Comparison of ENCODE assay signal across 29 cellular contexts in the genomic region with DNA sequence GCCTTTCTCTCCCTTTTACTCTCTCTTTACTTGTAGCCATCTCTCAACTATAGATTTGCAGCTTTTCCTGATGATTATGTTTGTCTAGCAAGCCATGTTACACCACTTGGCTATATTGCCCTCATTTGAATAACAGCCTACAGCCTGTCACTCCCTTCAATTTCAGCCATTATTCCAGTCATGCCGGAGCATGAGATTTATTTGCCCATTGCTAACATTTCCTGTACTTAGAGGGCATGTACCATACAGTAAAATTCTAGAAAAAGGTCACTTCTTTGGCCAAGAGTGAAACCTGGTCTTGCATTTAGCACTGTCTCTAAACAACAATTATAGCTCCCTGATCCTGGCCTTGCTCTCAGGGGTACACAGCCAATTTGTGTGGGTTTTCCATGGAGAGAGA.
"Had no signal": no experiment of that assay in that cellular context is flagged by ENCODE, and none has a peak within 500 bp of the region (broad histone marks: within the 10 kb centered on the region; RNA-seq: fewer than 3 reads in every experiment).

No MANE protein-coding gene starts in this region.

- H3K27me3 Mint-ChIP-seq: activated CD4-positive, alpha-beta T cell treated with anti-CD3 and anti-CD28 coated beads, Interleukin-2, amount 10 ng/mL, durations not matched to agents 24 days and 14 days had no signal

- H3K27me3 ChIP-seq: ascending aorta, cardiac muscle cell, SJCRH30 had no signal

- H3K27ac Mint-ChIP-seq: activated CD4-positive, alpha-beta T cell treated with anti-CD3 and anti-CD28 coated beads, Interleukin-2, amount 10 ng/mL, durations not matched to agents 24 days and 14 days; activated CD8-positive, alpha-beta T cell treated with anti-CD3 and anti-CD28 coated beads for 36 hours; activated naive CD4-positive, alpha-beta T cell treated with anti-CD3 and anti-CD28 coated beads, Interleukin-2, amount 50 U/mL, for 24 hours; activated naive CD8-positive, alpha-beta T cell treated with anti-CD3 and anti-CD28 coated beads, Interleukin-2, amount 10 ng/mL, durations not matched to agents 7 days and 5 days; activated T-cell treated with anti-CD3 and anti-CD28 coated beads, Interleukin-2, amount 50 U/mL, for 24 hours; activated T-helper 2 cell treated with anti-CD3 and anti-CD28 coated beads, Interferon-gamma antibody, Interleukin-2, Interleukin-4, amounts not matched to agents 10 μg/mL and 5 μg/mL and 100 μg/mL, durations not matched to agents 14 hours and 24 hours and 36 hours had no signal

- H3K4me2 ChIP-seq: KMS-11 had no signal

- H3K36me3 Mint-ChIP-seq: activated naive CD4-positive, alpha-beta T cell treated with anti-CD3 and anti-CD28 coated beads, Interleukin-2, amount 50 U/mL, for 24 hours; activated naive CD8-positive, alpha-beta T cell treated with anti-CD3 and anti-CD28 coated beads, Interleukin-2, amount 10 ng/mL, durations not matched to agents 7 days and 5 days had no signal

- H3K4me1 Mint-ChIP-seq: activated CD4-positive, alpha-beta T cell treated with anti-CD3 and anti-CD28 coated beads, Interleukin-2, amount 10 ng/mL, durations not matched to agents 24 days and 14 days; activated naive CD4-positive, alpha-beta T cell treated with anti-CD3 and anti-CD28 coated beads, Interleukin-2, amount 50 U/mL, for 24 hours; activated naive CD8-positive, alpha-beta T cell treated with anti-CD3 and anti-CD28 coated beads, Interleukin-2, amount 10 ng/mL, durations not matched to agents 7 days and 5 days; central memory CD8-positive, alpha-beta T cell had no signal

- H3K4me3 Mint-ChIP-seq: activated CD4-positive, alpha-beta T cell treated with anti-CD3 and anti-CD28 coated beads, Interleukin-2, amount 10 ng/mL, durations not matched to agents 24 days and 14 days; activated CD8-positive, alpha-beta T cell treated with anti-CD3 and anti-CD28 coated beads for 36 hours; activated naive CD4-positive, alpha-beta T cell treated with anti-CD3 and anti-CD28 coated beads, Interleukin-2, amount 50 U/mL, for 24 hours; activated naive CD8-positive, alpha-beta T cell treated with anti-CD3 and anti-CD28 coated beads, Interleukin-2, amount 10 ng/mL, durations not matched to agents 7 days and 5 days; activated T-cell treated with anti-CD3 and anti-CD28 coated beads, Interleukin-2, amount 50 U/mL, for 24 hours; central memory CD8-positive, alpha-beta T cell had no signal

- ATAC-seq: activated CD8-positive, alpha-beta T cell treated with anti-CD3 and anti-CD28 coated beads for 36 hours; Panc1 had no signal

- H3K9me3 Mint-ChIP-seq: activated CD4-positive, alpha-beta T cell treated with anti-CD3 and anti-CD28 coated beads, Interleukin-2, amount 10 ng/mL, durations not matched to agents 24 days and 14 days had no signal

- H3K9ac ChIP-seq: KMS-11 had no signal

- DNase-seq: activated CD4-positive, alpha-beta T cell treated with anti-CD3 and anti-CD28 coated beads, Interleukin-2, amount 10 ng/mL, durations not matched to agents 24 days and 14 days; activated CD4-positive, alpha-beta T cell treated with anti-CD3 and anti-CD28 coated beads, Interleukin-2, amount 50 U/mL, for 4 hours; activated CD8-positive, alpha-beta T cell treated with anti-CD3 and anti-CD28 coated beads for 36 hours; activated gamma-delta T cell; activated naive CD4-positive, alpha-beta T cell treated with Interleukin-2 at 50 U/mL for 16 hours; activated naive CD8-positive, alpha-beta T cell treated with anti-CD3 and anti-CD28 coated beads, Interleukin-2, amount 10 ng/mL, durations not matched to agents 7 days and 5 days; activated T-cell treated with anti-CD3 and anti-CD28 coated beads, Interleukin-2, amount 50 U/mL, for 24 hours; amygdala; MM.1S; MV-4-11; NCI-H1092 treated with DMSO at 0.1 percent for 48 hours; NCI-H187 treated with DMSO at 0.1 percent for 48 hours; NCI-H2171 treated with DMSO at 0.1 percent for 48 hours; NCI-H2227 treated with DMSO at 0.1 percent for 48 hours; NCI-H446 treated with DMSO at 0.1 percent for 48 hours; NCI-H524 treated with DMSO at 0.1 percent for 48 hours; NK-92 treated with Interleukin-12 subunit alpha and Interleukin-12 subunit beta, amount 100 ng/mL, for 24 hours; SHP77; SJCRH30; T1000; WERI-Rb-1 had no signal

- H3K4me3 ChIP-seq: ascending aorta, cardiac muscle cell, SJCRH30, SK-N-MC had no signal

- H3K27ac ChIP-seq: ascending aorta, cardiac muscle cell, KMS-11, SJCRH30, SK-N-MC, WERI-Rb-1 had no signal

- H3K36me3 ChIP-seq: ascending aorta, cardiac muscle cell, SJCRH30, WERI-Rb-1 had no signal

- H3K4me1 ChIP-seq: ascending aorta, SJCRH30 had no signal

- H3K9me3 ChIP-seq: SJCRH30 had no signal
